In genomic region chr1:215899901-215900300, GRCh38 we compare ENCODE assay signal across 16 cellular contexts.
DNase-seq lines count a peak whose midpoint lies in the region.
"Had no signal": no experiment of that assay in that cellular context is flagged by ENCODE, and none has a peak within 500 bp of the region (broad histone marks: within the 10 kb centered on the region; RNA-seq: fewer than 3 reads in every experiment).

No MANE protein-coding gene starts in this region.

- DNase-seq in NCI-H1694 treated with DMSO at 0.1 percent for 48 hours (lab: John Stamatoyannopoulos, UW), result peak; percentile 45
- no peak for DNase-seq in NCI-H1694 (lab: John Stamatoyannopoulos, UW)
- peak; percentile 10 for DNase-seq in NCI-H1092 (lab: John Stamatoyannopoulos, UW)
- peak; percentile 77 for DNase-seq in cerebellar cortex (ENCODE audit: low spot score)
- peak; percentile 4 for DNase-seq in left kidney (ENCODE audit: low read depth, low spot score)
- DNase-seq in GOT3 (lab: John Stamatoyannopoulos, UW), result no peak
- no peak for DNase-seq in NCI-H748 treated with DMSO at 0.1 percent for 48 hours (lab: John Stamatoyannopoulos, UW)
- no peak for DNase-seq in NCI-H2081 (lab: John Stamatoyannopoulos, UW)
- DNase-seq: Calu3; CD4-positive, alpha-beta memory T cell; DMS79; GM23248; KG1; NCI-H2029 treated with DMSO at 0.1 percent for 48 hours; NCI-H510A; T-cell had no signal

Comparison
In these comparisons a context has a peak if more than half of its experiments do, and no peak if none do; other contexts are left out.
1. DNase-seq: peak in NCI-H1694 treated with DMSO at 0.1 percent for 48 hours (single experiment), NCI-H1092 (single experiment), cerebellar cortex (single experiment) and left kidney (single experiment); none in NCI-H1694 (single experiment), GOT3 (single experiment), NCI-H748 treated with DMSO at 0.1 percent for 48 hours (single experiment) and NCI-H2081 (0 of 2).